ENCODE assay signal across 20 cellular contexts in genomic region chr16:88552166-88552565, GRCh38.
"Had no signal": no experiment of that assay in that cellular context is flagged by ENCODE, and none has a peak within 500 bp of the region (broad histone marks: within the 10 kb centered on the region; RNA-seq: fewer than 3 reads in every experiment).

No MANE protein-coding gene starts in this region.

- H3K4me3 Mint-ChIP-seq: activated B cell treated with CpG ODN at 0.5 μM for 24 hours; activated CD4-positive, alpha-beta T cell treated with anti-CD3 and anti-CD28 coated beads, Interleukin-2, amount 10 ng/mL, durations not matched to agents 24 days and 14 days; mesothelial cell of epicardium had no signal

- H3K9ac ChIP-seq: parathyroid adenoma had no signal

- H3K4me3 ChIP-seq: lung, thyroid gland had no signal

- H3K9me3 ChIP-seq: neutrophil, thyroid gland had no signal

- H3K27me3 ChIP-seq: thyroid gland had no signal

- H3K79me2 ChIP-seq: parathyroid adenoma had no signal

- H3K36me3 ChIP-seq: brain microvascular endothelial cell, neutrophil, thyroid gland had no signal

- H3K27ac ChIP-seq: brain microvascular endothelial cell, neutrophil, parathyroid adenoma, thyroid gland had no signal

- H3K27ac Mint-ChIP-seq: activated B cell treated with CpG ODN at 0.5 μM for 24 hours; activated CD4-positive, alpha-beta T cell treated with anti-CD3 and anti-CD28 coated beads, Interleukin-2, amount 10 ng/mL, durations not matched to agents 24 days and 14 days; mesothelial cell of epicardium had no signal

- ATAC-seq: left cardiac atrium had no signal

- DNase-seq: activated B cell treated with CpG ODN at 0.5 μM for 24 hours; activated CD4-positive, alpha-beta T cell treated with anti-CD3 and anti-CD28 coated beads, Interleukin-2, amount 10 ng/mL, durations not matched to agents 24 days and 14 days; activated CD8-positive, alpha-beta memory T cell treated with anti-CD3 and anti-CD28 coated beads for 24 hours; activated naive CD4-positive, alpha-beta T cell; anterior cingulate cortex; brain microvascular endothelial cell; cortex of kidney; effector memory CD4-positive, alpha-beta T cell; foreskin melanocyte; head of caudate nucleus; left cardiac atrium; stimulated activated CD4-positive, alpha-beta T cell treated with anti-CD3 and anti-CD28 coated beads, Interleukin-12 subunit alpha, Interleukin-12 subunit beta, amount 100 ng/mL, for 4 hours; stimulated activated CD4-positive, alpha-beta T cell treated with anti-CD3 and anti-CD28 coated beads, Interleukin-2, amount 100 ng/mL, for 24 hours; thyroid gland had no signal

- FAIRE-seq: TTC549, urothelium cell line had no signal

- H2AFZ ChIP-seq: parathyroid adenoma had no signal

- H3K36me3 Mint-ChIP-seq: mesothelial cell of epicardium had no signal

- H3K9me3 Mint-ChIP-seq: mesothelial cell of epicardium had no signal

- H3K4me1 Mint-ChIP-seq: activated CD4-positive, alpha-beta T cell treated with anti-CD3 and anti-CD28 coated beads, Interleukin-2, amount 10 ng/mL, durations not matched to agents 24 days and 14 days; mesothelial cell of epicardium had no signal

- H3K4me1 ChIP-seq: parathyroid adenoma had no signal
